9 cellular contexts compared by ENCODE assay signal in genomic region chr6:158666637-158667359, GRCh38. TPM values are rescaled to one million over a fixed set of nuclear protein-coding genes. Genes with fewer than 3 reads are reported as not detected.
DNase-seq lines count a peak whose midpoint lies in the region; ATAC-seq, FAIRE-seq and TF ChIP-seq lines count a peak whose summit lies in the region.
"Had no signal": no experiment of that assay in that cellular context is flagged by ENCODE, and none has a peak within 500 bp of the region (broad histone marks: within the 10 kb centered on the region; RNA-seq: fewer than 3 reads in every experiment).

No MANE protein-coding gene starts in this region.

- no peaks in the 10 kb centered on the region for H3K9me3 ChIP-seq in CD4-positive, alpha-beta T cell (ENCODE audit: control insufficient read depth, low read length)
- H3K9me3 ChIP-seq in neuronal stem cell (replicated peaks in 1 of 2; ENCODE audit: control insufficient read depth in 2 of 2, insufficient read depth in 1 of 2, low read depth in 1 of 2, low read length in 2 of 2), result no peaks in the 10 kb centered on the region

- H3K79me1 ChIP-seq in neuronal stem cell (ENCODE audit: low read depth, low read length), result no peaks in the 10 kb centered on the region

- H3K27me3 ChIP-seq in CD4-positive, alpha-beta T cell (ENCODE audit: control insufficient read depth, insufficient read depth, low read length), result no peaks in the 10 kb centered on the region
- H3K27me3 ChIP-seq in neuronal stem cell (ENCODE audit: control insufficient read depth in 3 of 3, insufficient read depth in 3 of 3, low read depth in 1 of 3, low read length in 3 of 3), result peaks cover 0 to 76% (median 0%) of the 10 kb centered on the region in 3 experiments

- H2BK15ac ChIP-seq in neuronal stem cell (ENCODE audit: low read length), result no peak overlapping the region

- H2AFZ ChIP-seq in neuronal stem cell (ENCODE audit: low read length), result no peak overlapping the region

- no peak overlapping the region for H3K4me2 ChIP-seq in neuronal stem cell (ENCODE audit: insufficient read depth, low read length, poor library complexity, severe bottlenecking)

- WGBS in neuronal stem cell (ENCODE audit: extremely low coverage in 2 of 2, insufficient read length in 2 of 2, insufficient replicate concordance in 1 of 2), 2 donors, result no CpG with 5 or more reads among the region's 14 CpGs

- no peak for TF ChIP-seq CTCF in CD4-positive, alpha-beta T cell (IDR thresholded peaks at IDR 0.05)

- no peak overlapping the region for H2AK5ac ChIP-seq in neuronal stem cell (ENCODE audit: low read depth, low read length)

- FAIRE-seq in urothelium cell line (lab: Jason Lieb, UNC), result no peak

- no peaks in the 10 kb centered on the region for H3K27me3 Mint-ChIP-seq in CD4-positive, alpha-beta T cell

- peaks cover 82% of the 10 kb centered on the region for H3K36me3 Mint-ChIP-seq in CD4-positive, alpha-beta T cell (ENCODE audit: low read depth)

- H3K4ac ChIP-seq in neuronal stem cell (ENCODE audit: low read length), result no peak overlapping the region

- peak overlapping the region; percentile 11 for H3K27ac Mint-ChIP-seq in CD4-positive, alpha-beta T cell
- H3K27ac Mint-ChIP-seq: nephron progenitor cell had no signal

- H3K36me3 ChIP-seq in neuronal stem cell (replicated peaks in 1 of 2; ENCODE audit: control insufficient read depth in 2 of 2, insufficient read depth in 2 of 2, low read length in 2 of 2), result no peaks in the 10 kb centered on the region

- no peak overlapping the region for H2BK5ac ChIP-seq in neuronal stem cell (ENCODE audit: low read length)

- H3K23ac ChIP-seq in neuronal stem cell (ENCODE audit: low read depth, low read length, poor library complexity), result no peak overlapping the region

- no peak overlapping the region for H4K8ac ChIP-seq in neuronal stem cell (ENCODE audit: low read depth, low read length)

- peak overlapping the region; percentile 28 for H3K4me3 Mint-ChIP-seq in CD4-positive, alpha-beta T cell
- H3K4me3 Mint-ChIP-seq: nephron progenitor cell had no signal

- no peak for ATAC-seq in CD4-positive, alpha-beta T cell (ENCODE audit: poor library complexity)

- intact Hi-C loops in CD4-positive, alpha-beta T cell (cut with DNase I, micrococcal nuclease), result no loop called here

- no peak overlapping the region for H3K9ac ChIP-seq in neuronal stem cell (ENCODE audit: low read depth, low read length, poor library complexity)

- peaks cover 0 to 7% of the 10 kb centered on the region in 2 donors for H3K4me1 ChIP-seq in neuronal stem cell (ENCODE audit: control insufficient read depth in 2 of 2, insufficient read depth in 1 of 2, low read depth in 1 of 2, low read length in 2 of 2)

- no peak overlapping the region for H2BK120ac ChIP-seq in neuronal stem cell (ENCODE audit: low read depth, low read length)

- no peak overlapping the region for H3K4me3 ChIP-seq in neuronal stem cell (ENCODE audit: low read length in 2 of 2)

- peak overlapping the region; percentile 33 for H4K91ac ChIP-seq in neuronal stem cell (ENCODE audit: low read depth, low read length, poor library complexity)

- H2BK12ac ChIP-seq in neuronal stem cell (ENCODE audit: low read length), result no peak overlapping the region

- no peak overlapping the region for H3K14ac ChIP-seq in neuronal stem cell (ENCODE audit: low read length)

- H3K18ac ChIP-seq in neuronal stem cell (ENCODE audit: low read length), result no peak overlapping the region

- no peak overlapping the region for H3K27ac ChIP-seq in CD4-positive, alpha-beta T cell (ENCODE audit: low read depth, low read length)
- H3K27ac ChIP-seq in epithelial cell of prostate (peak overlapping the region; percentile 34), neuronal stem cell (replicated peaks; ENCODE audit: low read length) (no peak overlapping the region)

- no peaks in the 10 kb centered on the region for H3K9me3 Mint-ChIP-seq in CD4-positive, alpha-beta T cell
- H3K9me3 Mint-ChIP-seq: nephron progenitor cell had no signal

- H3K4me1 Mint-ChIP-seq in CD4-positive, alpha-beta T cell (ENCODE audit: low read depth), result peaks cover 21% of the 10 kb centered on the region

- POLR2A ChIA-PET in CD4-positive, alpha-beta T cell (lab: Charles Lee), result interaction anchor here (0.6 kb wide), 1 partner anchor 382 kb away, joined by 3 read pairs; no protein-coding TSS in a partner anchor

- DNase-seq in CD4-positive, alpha-beta T cell, result no peak
- DNase-seq in NCI-H2029 treated with DMSO at 0.1 percent for 48 hours (lab: John Stamatoyannopoulos, UW) (peak; percentile 81), epithelial cell of prostate (ENCODE audit: low read depth, low spot score) (no peak), neuronal stem cell (ENCODE audit: low spot score) (no peak), activated gamma-delta T cell treated with Interleukin-2 at 50 U/mL for 16 hours (no peak), urothelium cell line (ENCODE audit: low spot score) (no peak), mucosa of gallbladder (ENCODE audit: low spot score) (no peak), RKO (ENCODE audit: low spot score) (no peak)
- DNase-seq: nephron progenitor cell had no signal

- CTCF ChIA-PET in CD4-positive, alpha-beta T cell (lab: Charles Lee), result interaction anchor here (1.2 kb wide), 1 partner anchor 25 kb away, joined by 3 read pairs; no protein-coding TSS in a partner anchor

RNA-seq across cellular contexts. Expression of gene SYTL3, which starts 16.9 kb away (rescaled TPM):
- total RNA-seq in CD4-positive, alpha-beta T cell, result 10 to 100 TPM; 41.2 to 42.7 TPM
- polyA plus RNA-seq in neuronal stem cell (2013, experiment 1 of 2), result 0.50 TPM
- 0.43 TPM for polyA plus RNA-seq in neuronal stem cell (2013, experiment 2 of 2)
- 4.1 TPM for total RNA-seq in mucosa of gallbladder

RNA-seq across cellular contexts. Expression of gene DYNLT1, which starts 22.3 kb away (rescaled TPM):
- 100 to 1,000 TPM; 170 to 182 TPM for total RNA-seq in CD4-positive, alpha-beta T cell
- polyA plus RNA-seq in neuronal stem cell (2013, experiment 1 of 2), result 158 TPM
- 158 TPM for polyA plus RNA-seq in neuronal stem cell (2013, experiment 2 of 2)
- 155 TPM for total RNA-seq in mucosa of gallbladder
